ENCODE assay signal across 20 cellular contexts in the genomic region with DNA sequence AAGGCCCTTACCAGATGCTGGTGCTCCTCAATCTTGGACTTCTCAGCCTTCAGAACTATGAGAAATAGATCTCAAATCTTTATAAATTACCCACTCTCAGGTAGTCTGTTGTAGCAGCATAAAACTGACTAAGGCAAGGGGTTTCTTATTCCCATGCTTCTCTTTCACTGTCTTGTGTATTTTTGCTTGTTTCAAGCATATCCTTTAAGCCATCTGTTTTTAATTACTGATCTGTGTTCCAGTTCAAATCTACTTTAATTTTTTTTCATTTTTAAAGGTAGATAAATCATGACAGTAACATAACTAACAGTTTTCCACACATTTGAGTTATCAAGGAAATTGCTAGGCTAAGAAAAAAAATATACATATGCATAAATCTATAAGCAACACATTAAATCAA.
A peak's percentile ranks its signal among the peaks of the same experiment; 100 is the strongest.
DNase-seq lines count a peak whose midpoint lies in the region; ATAC-seq and TF ChIP-seq lines count a peak whose summit lies in the region.
"Had no signal": no experiment of that assay in that cellular context is flagged by ENCODE, and none has a peak within 500 bp of the region (broad histone marks: within the 10 kb centered on the region; RNA-seq: fewer than 3 reads in every experiment).

No MANE protein-coding gene starts in this region.

- H3K4me1 ChIP-seq in uterus, result no peaks in the 10 kb centered on the region
- H3K4me1 ChIP-seq: A549 had no signal

- no peaks in the 10 kb centered on the region for H3K36me3 ChIP-seq in uterus

- H3K27me3 ChIP-seq in uterus, result no peaks in the 10 kb centered on the region

- peaks cover 36% of the 10 kb centered on the region for H3K9me3 Mint-ChIP-seq in nephron

- peaks cover 12% of the 10 kb centered on the region for H3K4me1 Mint-ChIP-seq in nephron
- H3K4me1 Mint-ChIP-seq: CD4-positive, alpha-beta memory T cell had no signal

- intact Hi-C loops in uterus (cut with DNase I; ENCODE audit: low total_unique reads), result no loop called here

- peak overlapping the region; percentile 71 to 92 (median 75) for H3K27ac Mint-ChIP-seq in nephron
- H3K27ac Mint-ChIP-seq: CD4-positive, alpha-beta memory T cell had no signal

- TF ChIP-seq CTCF in nephron (IDR thresholded peaks at IDR 0.05; ENCODE audit: unreplicated experiment in 3 of 3) (no peak), uterus (IDR thresholded peaks at IDR 0.05) (no peak)

- in situ Hi-C loops in G401 (cut with HindIII; ENCODE audit: low sequenced_read_pairs), result no loop called here

- DNase-seq in G401 (ENCODE audit: low spot score) (peak; percentile 37), brain pericyte (ENCODE audit: low read depth, low spot score) (peak; percentile 5), fibroblast of gingiva (ENCODE audit: low read depth) (peak; percentile 5), uterus (no peak), NCI-H526 treated with DMSO at 0.1 percent for 48 hours (lab: John Stamatoyannopoulos, UW) (no peak), DMS53 (lab: John Stamatoyannopoulos, UW) (no peak)
- DNase-seq: 8988T; ACHN; Calu3; CD4-positive, alpha-beta memory T cell; COR-L47; DND-41; GDM1; GM23248; H7; HCEC 1CT had no signal

- H3K36me3 Mint-ChIP-seq in nephron (ENCODE audit: low read depth), result peaks cover 3% of the 10 kb centered on the region
- H3K36me3 Mint-ChIP-seq: CD4-positive, alpha-beta memory T cell had no signal

- H3K27me3 Mint-ChIP-seq in nephron (ENCODE audit: low read depth), result no peaks in the 10 kb centered on the region
- H3K27me3 Mint-ChIP-seq: CD4-positive, alpha-beta memory T cell had no signal

- no peak for TF ChIP-seq POLR2A in uterus (IDR thresholded peaks at IDR 0.05)

- H3K4me3 Mint-ChIP-seq in nephron, result no peak overlapping the region
- H3K4me3 Mint-ChIP-seq: CD4-positive, alpha-beta memory T cell had no signal

- ATAC-seq in activated CD4-positive, CD25-positive, alpha-beta regulatory T cell treated with anti-CD3 and anti-CD28 coated beads, Interleukin-2, amount 50 U/mL, for 24 hours, result no peak
- ATAC-seq: A549, GM12878 had no signal

- no peaks in the 10 kb centered on the region for H3K9me3 ChIP-seq in uterus

- H3K27ac ChIP-seq in uterus, result no peak overlapping the region
- H3K27ac ChIP-seq: A549, GM23248 had no signal

- H3K4me3 ChIP-seq in uterus, result no peak overlapping the region
- H3K4me3 ChIP-seq: A549, GM12878, GM23248 had no signal

Comparison
In these comparisons a context has a peak if more than half of its experiments do, and no peak if none do; other contexts are left out.
1. DNase-seq: peak in G401 (single experiment), brain pericyte (single experiment) and fibroblast of gingiva (single experiment); none in uterus (0 of 2), NCI-H526 treated with DMSO at 0.1 percent for 48 hours (single experiment) and DMS53 (single experiment).